In the genomic region with DNA sequence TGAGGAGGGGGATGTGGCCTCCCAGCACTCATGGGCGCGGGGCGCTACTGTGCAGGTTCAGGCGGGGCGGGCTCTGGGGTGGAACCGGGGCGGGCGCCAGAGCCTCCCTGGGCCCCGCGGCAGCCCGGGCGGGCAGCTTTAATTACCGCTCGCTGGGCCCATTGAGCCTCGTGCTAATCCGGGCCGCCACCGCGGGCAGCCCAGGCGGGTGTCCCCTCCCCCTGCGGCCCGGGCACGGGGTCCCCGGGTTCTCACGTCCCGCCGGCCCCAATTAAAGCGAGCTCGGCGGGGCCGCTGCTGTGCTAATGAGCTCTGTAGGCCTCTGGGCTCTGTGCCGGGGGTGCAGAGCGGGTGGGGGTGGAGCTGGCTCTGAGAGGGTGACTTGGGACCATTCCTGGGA, we compare ENCODE assay signal across 10 cellular contexts.
"Had no signal": no experiment of that assay in that cellular context is flagged by ENCODE, and none has a peak within 500 bp of the region (broad histone marks: within the 10 kb centered on the region; RNA-seq: fewer than 3 reads in every experiment).

No MANE protein-coding gene starts in this region.

- ATAC-seq: heart right ventricle; left lung; stimulated activated naive CD8-positive, alpha-beta T cell treated with anti-CD3 and anti-CD28 coated beads, Interleukin-15, amount 100 ng/mL, for 72 hours had no signal

- DNase-seq: activated CD4-positive, alpha-beta T cell treated with anti-CD3 and anti-CD28 coated beads for 4 hours; activated naive CD4-positive, alpha-beta T cell; effector CD4-positive, alpha-beta T cell; foreskin melanocyte; heart right ventricle; islet precursor cell; left lung; stimulated activated CD4-positive, alpha-beta T cell treated with anti-CD3 and anti-CD28 coated beads, Interleukin-4, amount 100 ng/mL, for 24 hours; stimulated activated naive CD8-positive, alpha-beta T cell treated with anti-CD3 and anti-CD28 coated beads, Interleukin-15, amount 100 ng/mL, for 72 hours; T1000 had no signal
